In the genomic region with DNA sequence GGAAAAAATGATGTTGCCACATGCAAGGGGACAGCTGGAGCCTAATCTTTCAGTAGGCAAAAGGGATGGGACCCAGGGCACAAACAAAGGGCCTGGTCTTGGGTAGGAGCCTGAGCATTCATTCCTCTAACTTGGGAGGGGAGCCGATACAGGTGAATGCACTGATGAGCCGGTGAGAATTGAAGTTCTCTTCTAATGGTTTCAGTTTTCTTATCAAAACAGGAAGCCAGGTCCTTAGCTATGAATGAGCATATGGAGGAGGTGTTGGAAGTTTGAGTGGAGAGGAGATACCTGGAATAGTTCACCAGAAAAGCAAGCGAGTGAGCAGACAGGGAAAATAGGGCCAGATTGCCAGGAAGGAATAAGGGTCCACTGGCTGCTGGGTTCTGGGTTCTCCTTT, we compare ENCODE assay signal across 9 cellular contexts. TPM values are rescaled to one million over a fixed set of nuclear protein-coding genes. Genes with fewer than 3 reads are reported as not detected.
A peak's percentile ranks its signal among the peaks of the same experiment; 100 is the strongest.
DNase-seq lines count a peak whose midpoint lies in the region; ATAC-seq and TF ChIP-seq lines count a peak whose summit lies in the region.
"Had no signal": no experiment of that assay in that cellular context is flagged by ENCODE, and none has a peak within 500 bp of the region (broad histone marks: within the 10 kb centered on the region; RNA-seq: fewer than 3 reads in every experiment).

No MANE protein-coding gene starts in this region.

- H3K4me1 ChIP-seq in esophagus muscularis mucosa (no peaks in the 10 kb centered on the region), spleen (peaks cover 0 to 24% (median 5%) of the 10 kb centered on the region in 6 donors), gastroesophageal sphincter (no peaks in the 10 kb centered on the region)

- BruUV-seq in MCF 10A (replicated peaks; lab: Mats Ljungman, UMichigan): no TSS peak

- TF ChIP-seq CTCF in esophagus muscularis mucosa (IDR thresholded peaks at IDR 0.05): no peak
- no peak for TF ChIP-seq CTCF in spleen (IDR thresholded peaks at IDR 0.05 in 8 of 11, conservative IDR thresholded peaks at IDR 0.05 in 3 of 11)
- TF ChIP-seq CTCF in MCF 10A (IDR thresholded peaks at IDR 0.05; ENCODE audit: unreplicated experiment): no peak
- no peak for TF ChIP-seq CTCF in gastroesophageal sphincter (IDR thresholded peaks at IDR 0.05)

- H3K9me3 Mint-ChIP-seq in MCF 10A (ENCODE audit: unreplicated experiment): no peaks in the 10 kb centered on the region

- TF ChIP-seq EP300 in esophagus muscularis mucosa (IDR thresholded peaks at IDR 0.05): no peak
- TF ChIP-seq EP300 in gastroesophageal sphincter (IDR thresholded peaks at IDR 0.05): no peak

- POLR2A ChIA-PET in MCF 10A (lab: Yijun Ruan, JAX): interaction anchor here (1.0 kb wide), 1 partner anchor 10 kb away, joined by 3 read pairs; no protein-coding TSS in a partner anchor

- no peak for TF ChIP-seq POLR2A in esophagus muscularis mucosa (IDR thresholded peaks at IDR 0.05; ENCODE audit: low read depth)
- no peak for TF ChIP-seq POLR2A in spleen (IDR thresholded peaks at IDR 0.05)
- no peak for TF ChIP-seq POLR2A in gastroesophageal sphincter (IDR thresholded peaks at IDR 0.05)

- no peaks in the 10 kb centered on the region for H3K9me3 ChIP-seq in esophagus muscularis mucosa
- no peaks in the 10 kb centered on the region for H3K9me3 ChIP-seq in spleen
- H3K9me3 ChIP-seq in gastroesophageal sphincter: no peaks in the 10 kb centered on the region

- CTCF ChIA-PET in MCF 10A (lab: Yijun Ruan, JAX): interaction anchor here (0.6 kb wide), 1 partner anchor 1209 kb away, joined by 3 read pairs; no protein-coding TSS in a partner anchor

- no peaks in the 10 kb centered on the region for H3K36me3 Mint-ChIP-seq in MCF 10A (ENCODE audit: insufficient read depth, unreplicated experiment)

- H3K4me3 ChIP-seq in esophagus muscularis mucosa: no peak overlapping the region
- no peak overlapping the region for H3K4me3 ChIP-seq in spleen
- no peak overlapping the region for H3K4me3 ChIP-seq in gastroesophageal sphincter

- WGBS in esophagus muscularis mucosa: 87% methylated on average over 3 of the region's 3 CpGs
- WGBS in spleen, 5 donors: 56 to 67% (median 66%) methylated on average over 3 of the region's 3 CpGs
- WGBS in gastroesophageal sphincter (ENCODE audit: low coverage in 1 of 2), 2 donors: 90 to 97% methylated on average over 2 to 3 of the region's 3 CpGs

- peaks cover 18% of the 10 kb centered on the region for H3K4me1 Mint-ChIP-seq in MCF 10A (ENCODE audit: insufficient read depth, unreplicated experiment)

- H3K27ac Mint-ChIP-seq in MCF 10A (ENCODE audit: low read depth, unreplicated experiment): no peak overlapping the region

- ATAC-seq in GM18511 (IDR thresholded peaks at IDR 0.05; ENCODE audit: unreplicated experiment) (peak; percentile 42), GM19467 (IDR thresholded peaks at IDR 0.05; ENCODE audit: unreplicated experiment) (peak; percentile 40), HG03342 (IDR thresholded peaks at IDR 0.05; ENCODE audit: unreplicated experiment) (peak; percentile 56), gastroesophageal sphincter (no peak)

- DNase-seq in esophagus muscularis mucosa (ENCODE audit: extremely low spot score): peak; percentile 64
- DNase-seq in spleen: no peak
- DNase-seq in DMS79 treated with DMSO at 0.1 percent for 48 hours (lab: John Stamatoyannopoulos, UW): no peak
- no peak for DNase-seq in MCF 10A (ENCODE audit: unreplicated experiment)
- DNase-seq: anterior cingulate cortex had no signal

- H3K36me3 ChIP-seq in esophagus muscularis mucosa: no peaks in the 10 kb centered on the region
- H3K36me3 ChIP-seq in spleen: no peaks in the 10 kb centered on the region
- H3K36me3 ChIP-seq in gastroesophageal sphincter: no peaks in the 10 kb centered on the region

- H3K27ac ChIP-seq in esophagus muscularis mucosa (replicated peaks in 1 of 4): no peak overlapping the region
- peak overlapping the region in 4 of 8 donors; percentile 29 to 55 (median 36) for H3K27ac ChIP-seq in spleen
- no peak overlapping the region for H3K27ac ChIP-seq in gastroesophageal sphincter

- no peak overlapping the region for H3K4me3 Mint-ChIP-seq in MCF 10A (ENCODE audit: unreplicated experiment)

- H3K27me3 ChIP-seq in esophagus muscularis mucosa (no peaks in the 10 kb centered on the region), spleen (replicated peaks in 1 of 7) (no peaks in the 10 kb centered on the region), gastroesophageal sphincter (no peaks in the 10 kb centered on the region)

- no peaks in the 10 kb centered on the region for H3K27me3 Mint-ChIP-seq in MCF 10A (ENCODE audit: insufficient read depth, unreplicated experiment)

- intact Hi-C loops in esophagus muscularis mucosa (cut with DNase I) (no loop called here), spleen (cut with DNase I; ENCODE audit: low total_unique reads) (no loop called here), MCF 10A (cut with micrococcal nuclease) (no loop called here)

RNA-seq across cellular contexts. Expression of gene DPP4, which starts 10.1 kb away (rescaled TPM):
- total RNA-seq in esophagus muscularis mucosa (1 to 10 TPM; 2.2 to 4.1 (median 2.8) TPM), spleen (10 to 100 TPM; 13.1 to 28.6 (median 19.6) TPM), MCF 10A (2022) (not detected in 2 replicates), gastroesophageal sphincter (1 to 10 TPM; 1.6 to 6.7 (median 3.2) TPM)
- 1 to 10 TPM; 1.3 to 4.5 (median 1.7) TPM for polyA plus RNA-seq in spleen
